ENCODE assay signal across 31 cellular contexts in the genomic region with DNA sequence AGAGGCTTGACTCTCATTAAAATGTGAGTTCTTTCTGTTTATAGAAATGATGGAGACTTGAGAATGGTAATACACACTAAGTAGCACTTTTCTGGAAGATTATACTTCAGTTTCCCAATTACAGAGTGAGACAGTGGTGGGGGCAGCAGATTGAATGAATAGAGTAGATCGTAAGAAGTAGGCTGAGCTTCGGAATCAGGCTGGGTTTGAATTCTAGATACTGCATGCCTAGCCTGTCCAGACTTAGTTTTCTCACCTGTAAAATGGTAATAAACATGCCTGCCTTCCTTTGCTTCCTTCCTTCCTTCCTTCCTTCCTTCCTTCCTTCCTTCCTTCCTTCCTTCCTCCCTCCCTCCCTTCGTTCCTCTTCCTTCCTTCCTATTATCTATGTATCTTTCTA.
"Had no signal": no experiment of that assay in that cellular context is flagged by ENCODE, and none has a peak within 500 bp of the region (broad histone marks: within the 10 kb centered on the region; RNA-seq: fewer than 3 reads in every experiment).

No MANE protein-coding gene starts in this region.

- H3K27ac ChIP-seq: ascending aorta, cardiac muscle cell, colonic mucosa, VCaP had no signal

- H3K27me3 ChIP-seq: ascending aorta, cardiac muscle cell, colonic mucosa had no signal

- H3K4me3 ChIP-seq: ascending aorta, cardiac muscle cell, colonic mucosa had no signal

- H3K36me3 ChIP-seq: ascending aorta, cardiac muscle cell, colonic mucosa had no signal

- H3K4me1 ChIP-seq: ascending aorta, colonic mucosa had no signal

- ATAC-seq: activated CD8-positive, alpha-beta T cell treated with anti-CD3 and anti-CD28 coated beads for 36 hours; activated naive CD8-positive, alpha-beta T cell treated with anti-CD3 and anti-CD28 coated beads, Interleukin-2, amount 50 U/mL, for 24 hours; activated T-cell treated with anti-CD3 and anti-CD28 coated beads, Interleukin-2, amount 50 U/mL, for 4 hours; activated T-cell treated with anti-CD3 and anti-CD28 coated beads, Interleukin-2, amount 50 U/mL, for 72 hours; activated T-helper 17 cell treated with anti-CD3 and anti-CD28 coated beads, Interleukin-2, amount 50 U/mL, for 72 hours had no signal

- H3K9me3 ChIP-seq: ascending aorta, colonic mucosa had no signal

- DNase-seq: activated B cell treated with CpG ODN at 0.5 μM for 24 hours; activated CD4-positive, alpha-beta memory T cell treated with anti-CD3 and anti-CD28 coated beads for 36 hours; activated CD4-positive, alpha-beta T cell treated with anti-CD3 and anti-CD28 coated beads for 4 hours; activated CD4-positive, alpha-beta T cell treated with anti-CD3 and anti-CD28 coated beads, Interleukin-2, amount 50 U/mL, for 1 hour; activated CD4-positive, alpha-beta T cell treated with anti-CD3 and anti-CD28 coated beads, Interleukin-2, amount 50 U/mL, for 4 hours; activated CD4-positive, CD25-positive, alpha-beta regulatory T cell treated with anti-CD3 and anti-CD28 coated beads, Interleukin-2, amount 50 U/mL, for 72 hours; activated CD8-positive, alpha-beta memory T cell treated with anti-CD3 and anti-CD28 coated beads, Interleukin-2, amount 50 U/mL, for 4 hours; activated CD8-positive, alpha-beta T cell treated with anti-CD3 and anti-CD28 coated beads for 36 hours; activated effector memory CD4-positive, alpha-beta T cell treated with Interleukin-2 at 50 U/mL for 16 hours; activated gamma-delta T cell; activated naive CD4-positive, alpha-beta T cell treated with anti-CD3 and anti-CD28 coated beads, Interleukin-2, amount 10 ng/mL, durations not matched to agents 7 days and 5 days; activated naive CD4-positive, alpha-beta T cell treated with Interleukin-2 at 50 U/mL for 16 hours; activated naive CD8-positive, alpha-beta T cell treated with anti-CD3 and anti-CD28 coated beads, Interleukin-2, amount 10 ng/mL, durations not matched to agents 7 days and 5 days; activated naive CD8-positive, alpha-beta T cell treated with anti-CD3 and anti-CD28 coated beads, Interleukin-2, amount 50 U/mL, for 24 hours; activated T-cell treated with anti-CD3 and anti-CD28 coated beads for 4 hours; activated T-cell treated with anti-CD3 and anti-CD28 coated beads, Interleukin-2, amount 50 U/mL, for 1 hour; activated T-cell treated with anti-CD3 and anti-CD28 coated beads, Interleukin-2, amount 50 U/mL, for 4 hours; activated T-cell treated with anti-CD3 and anti-CD28 coated beads, Interleukin-2, amount 50 U/mL, for 72 hours; amygdala; anterior cingulate cortex; caudate nucleus; cerebellar nuclear complex; colonic mucosa; T-helper 2 cell; T-helper 9 cell had no signal

- FAIRE-seq: bronchial epithelial cell, TTC549 had no signal
